ENCODE assay signal across 2 cellular contexts in the genomic region with DNA sequence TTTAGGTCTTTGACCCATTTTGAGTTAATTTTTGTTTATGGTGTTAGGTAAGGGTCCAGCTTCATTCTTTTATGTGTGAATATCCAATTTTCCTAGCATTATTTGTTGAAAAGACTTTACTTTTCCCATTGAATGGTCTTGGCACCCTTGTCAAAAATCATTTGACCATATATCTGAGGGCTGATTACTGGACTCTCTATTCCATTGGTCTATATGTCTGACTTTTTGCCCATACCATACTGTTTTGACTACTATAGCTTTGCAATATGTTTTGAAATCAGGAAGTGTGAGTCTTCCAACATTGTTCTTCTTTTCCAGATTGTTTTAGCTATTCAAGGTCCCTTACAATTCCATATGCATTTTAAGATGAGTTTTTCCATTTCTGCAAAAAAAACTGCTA.
TF ChIP-seq lines count a peak whose summit lies in the region.

No MANE protein-coding gene starts in this region.

TF ChIP-seq in A549, 52 proteins besides CTCF, POLR2A, EP300 and RAD21:
- TF ChIP-seq, protein P1, sequence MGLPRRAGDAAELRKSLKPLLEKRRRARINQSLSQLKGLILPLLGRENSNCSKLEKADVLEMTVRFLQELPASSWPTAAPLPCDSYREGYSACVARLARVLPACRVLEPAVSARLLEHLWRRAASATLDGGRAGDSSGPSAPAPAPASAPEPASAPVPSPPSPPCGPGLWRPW (IDR thresholded peaks at IDR 0.05): no peak
- TF ChIP-seq GATA3 (IDR thresholded peaks at IDR 0.05; ENCODE audit: borderline replicate concordance): no peak
- TF ChIP-seq KDM1A (IDR thresholded peaks at IDR 0.05; ENCODE audit: low read depth): 0 out of 2 replicates have a peak, but pooled peaks have one; percentile 54

TF ChIP-seq in WTC11, 78 proteins besides CTCF, POLR2A, EP300 and RAD21:
- TF ChIP-seq RELA (CRISPR knock-in tag; IDR thresholded peaks at IDR 0.05; ENCODE audit: borderline replicate concordance) (no peak), CREM (CRISPR knock-in tag; IDR thresholded peaks at IDR 0.05) (no peak), ZNF121 (CRISPR knock-in tag; IDR thresholded peaks at IDR 0.05) (no peak), GTF2I (CRISPR knock-in tag; conservative IDR thresholded peaks at IDR 0.05) (peak; percentile 62)
- TF ChIP-seq, protein P2, sequence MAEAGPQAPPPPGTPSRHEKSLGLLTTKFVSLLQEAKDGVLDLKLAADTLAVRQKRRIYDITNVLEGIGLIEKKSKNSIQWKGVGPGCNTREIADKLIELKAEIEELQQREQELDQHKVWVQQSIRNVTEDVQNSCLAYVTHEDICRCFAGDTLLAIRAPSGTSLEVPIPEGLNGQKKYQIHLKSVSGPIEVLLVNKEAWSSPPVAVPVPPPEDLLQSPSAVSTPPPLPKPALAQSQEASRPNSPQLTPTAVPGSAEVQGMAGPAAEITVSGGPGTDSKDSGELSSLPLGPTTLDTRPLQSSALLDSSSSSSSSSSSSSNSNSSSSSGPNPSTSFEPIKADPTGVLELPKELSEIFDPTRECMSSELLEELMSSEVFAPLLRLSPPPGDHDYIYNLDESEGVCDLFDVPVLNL (CRISPR knock-in tag; IDR thresholded peaks at IDR 0.05; ENCODE audit: borderline replicate concordance, low read depth): no peak
- TF ChIP-seq, protein P3, sequence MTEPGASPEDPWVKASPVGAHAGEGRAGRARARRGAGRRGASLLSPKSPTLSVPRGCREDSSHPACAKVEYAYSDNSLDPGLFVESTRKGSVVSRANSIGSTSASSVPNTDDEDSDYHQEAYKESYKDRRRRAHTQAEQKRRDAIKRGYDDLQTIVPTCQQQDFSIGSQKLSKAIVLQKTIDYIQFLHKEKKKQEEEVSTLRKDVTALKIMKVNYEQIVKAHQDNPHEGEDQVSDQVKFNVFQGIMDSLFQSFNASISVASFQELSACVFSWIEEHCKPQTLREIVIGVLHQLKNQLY (CRISPR knock-in tag; IDR thresholded peaks at IDR 0.05): no peak
- TF ChIP-seq, protein P4, sequence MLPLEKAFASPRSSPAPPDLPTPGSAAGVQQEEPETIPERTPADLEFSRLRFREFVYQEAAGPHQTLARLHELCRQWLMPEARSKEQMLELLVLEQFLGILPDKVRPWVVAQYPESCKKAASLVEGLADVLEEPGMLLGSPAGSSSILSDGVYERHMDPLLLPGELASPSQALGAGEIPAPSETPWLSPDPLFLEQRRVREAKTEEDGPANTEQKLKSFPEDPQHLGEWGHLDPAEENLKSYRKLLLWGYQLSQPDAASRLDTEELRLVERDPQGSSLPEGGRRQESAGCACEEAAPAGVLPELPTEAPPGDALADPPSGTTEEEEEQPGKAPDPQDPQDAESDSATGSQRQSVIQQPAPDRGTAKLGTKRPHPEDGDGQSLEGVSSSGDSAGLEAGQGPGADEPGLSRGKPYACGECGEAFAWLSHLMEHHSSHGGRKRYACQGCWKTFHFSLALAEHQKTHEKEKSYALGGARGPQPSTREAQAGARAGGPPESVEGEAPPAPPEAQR (CRISPR knock-in tag; IDR thresholded peaks at IDR 0.05): no peak
